ENCODE assay signal across 8 cellular contexts in genomic region chr19:17555480-17555928, GRCh38. TPM values are rescaled to one million over a fixed set of nuclear protein-coding genes. Genes with fewer than 3 reads are reported as not detected.
DNase-seq lines count a peak whose midpoint lies in the region; ATAC-seq and TF ChIP-seq lines count a peak whose summit lies in the region.

COLGALT1 (plus strand) TSS chr19:17555649; CDS start chr19:17555714, 65 bp downstream.

- DNase-seq in GM03348 (ENCODE audit: low spot score): peak; percentile 99
- peak; percentile 96 for DNase-seq in NCI-H1105 treated with DMSO at 0.1 percent for 48 hours (lab: John Stamatoyannopoulos, UW)
- peak; percentile 96 for DNase-seq in SKM-1 treated with dmso at 0.1 percent for 144 hours (lab: John Stamatoyannopoulos, UW; ENCODE audit: unreplicated experiment)
- DNase-seq in activated naive CD4-positive, alpha-beta T cell treated with anti-CD3 and anti-CD28 coated beads, Interleukin-2, amount 50 U/mL, for 72 hours (ENCODE audit: low spot score in 2 of 2): peak; percentile 95 to 99
- no peak for DNase-seq in glomerular endothelial cell (ENCODE audit: extremely low read depth, low read depth, low spot score)
- DNase-seq in omental fat pad (ENCODE audit: low spot score): peak; percentile 100

- H3K36me3 Mint-ChIP-seq in activated naive CD4-positive, alpha-beta T cell treated with anti-CD3 and anti-CD28 coated beads, Interleukin-2, amount 50 U/mL, for 72 hours: peaks cover 14 to 18% of the 10 kb centered on the region in 2 donors

- H3K27ac ChIP-seq in temporal lobe (ENCODE audit: low read depth, low read length): peak within 1 kb of the TSS; percentile 61

- TF ChIP-seq CTCF in omental fat pad (IDR thresholded peaks at IDR 0.05): no peak

- H3K9me3 Mint-ChIP-seq in activated naive CD4-positive, alpha-beta T cell treated with anti-CD3 and anti-CD28 coated beads, Interleukin-2, amount 50 U/mL, for 72 hours: no peaks in the 10 kb centered on the region

- ATAC-seq in HG02610 (IDR thresholded peaks at IDR 0.05; ENCODE audit: unreplicated experiment) (peak; percentile 89), omental fat pad (ENCODE audit: low FRiP score) (peak; percentile 96)
- ATAC-seq in activated naive CD4-positive, alpha-beta T cell treated with anti-CD3 and anti-CD28 coated beads, Interleukin-2, amount 50 U/mL, for 72 hours: peak; percentile 96 to 97

- H3K27ac Mint-ChIP-seq in activated naive CD4-positive, alpha-beta T cell treated with anti-CD3 and anti-CD28 coated beads, Interleukin-2, amount 50 U/mL, for 72 hours: peak within 1 kb of the TSS; percentile 84

RNA-seq across cellular contexts. Expression of gene COLGALT1, which starts in this region (rescaled TPM):
- total RNA-seq in activated naive CD4-positive, alpha-beta T cell treated with anti-CD3 and anti-CD28 coated beads, Interleukin-2, amount 50 U/mL, for 72 hours: 10 to 100 TPM; 39.2 to 64.7 TPM
- total RNA-seq in glomerular endothelial cell: 297 and 462 TPM in 2 replicates
- 100 to 1,000 TPM in 3 of 4 donors, 10 to 100 TPM in 1; 70.0 to 141 (median 115) TPM for total RNA-seq in omental fat pad
- 15.7 TPM for total RNA-seq in temporal lobe
